ENCODE assay signal across 24 cellular contexts in the genomic region with DNA sequence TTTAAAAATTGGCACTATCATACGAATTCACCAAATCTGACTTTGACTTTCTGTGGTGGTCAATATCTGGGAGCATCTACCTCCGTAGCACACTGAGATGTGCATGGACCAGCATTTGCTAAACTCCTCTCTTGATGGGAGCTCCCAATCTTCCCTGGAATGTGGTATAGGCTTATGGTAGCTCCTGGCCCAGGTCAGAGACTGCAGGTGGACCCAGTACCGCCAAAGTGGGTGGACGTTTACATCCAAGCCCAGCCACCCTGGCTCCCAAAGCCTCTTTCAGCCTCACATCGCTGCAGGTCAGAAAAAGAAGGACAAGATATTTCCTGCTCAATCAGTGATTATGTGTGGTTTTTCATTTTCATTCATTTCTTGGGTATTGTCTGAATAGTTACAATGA.
"Had no signal": no experiment of that assay in that cellular context is flagged by ENCODE, and none has a peak within 500 bp of the region (broad histone marks: within the 10 kb centered on the region; RNA-seq: fewer than 3 reads in every experiment).

No MANE protein-coding gene starts in this region.

- H3K9ac ChIP-seq: SK-N-SH had no signal

- H3K36me3 ChIP-seq: adrenal gland, Peyer's patch, SJCRH30 had no signal

- H3K27me3 ChIP-seq: adrenal gland, Peyer's patch had no signal

- H3K4me3 Mint-ChIP-seq: activated CD4-positive, alpha-beta T cell treated with anti-CD3 and anti-CD28 coated beads for 36 hours; activated CD8-positive, alpha-beta T cell treated with anti-CD3 and anti-CD28 coated beads, Interleukin-2, amount 10 ng/mL, durations not matched to agents 7 days and 5 days; activated naive CD4-positive, alpha-beta T cell treated with anti-CD3 and anti-CD28 coated beads, Interleukin-2, amount 10 ng/mL, durations not matched to agents 7 days and 5 days; activated naive CD8-positive, alpha-beta T cell treated with anti-CD3 and anti-CD28 coated beads, Interleukin-2, amount 10 ng/mL, durations not matched to agents 7 days and 5 days; activated T-cell treated with anti-CD3 and anti-CD28 coated beads, Interleukin-2, amount 50 U/mL, for 72 hours had no signal

- H3K4me2 ChIP-seq: SK-N-SH had no signal

- FAIRE-seq: K562 had no signal

- H3K36me3 Mint-ChIP-seq: activated naive CD4-positive, alpha-beta T cell treated with anti-CD3 and anti-CD28 coated beads, Interleukin-2, amount 10 ng/mL, durations not matched to agents 7 days and 5 days; activated naive CD8-positive, alpha-beta T cell treated with anti-CD3 and anti-CD28 coated beads, Interleukin-2, amount 10 ng/mL, durations not matched to agents 7 days and 5 days had no signal

- H3K27ac Mint-ChIP-seq: activated CD4-positive, alpha-beta T cell treated with anti-CD3 and anti-CD28 coated beads for 36 hours; activated CD8-positive, alpha-beta T cell treated with anti-CD3 and anti-CD28 coated beads, Interleukin-2, amount 10 ng/mL, durations not matched to agents 7 days and 5 days; activated naive CD4-positive, alpha-beta T cell treated with anti-CD3 and anti-CD28 coated beads, Interleukin-2, amount 10 ng/mL, durations not matched to agents 7 days and 5 days; activated naive CD8-positive, alpha-beta T cell treated with anti-CD3 and anti-CD28 coated beads, Interleukin-2, amount 10 ng/mL, durations not matched to agents 7 days and 5 days; activated T-cell treated with anti-CD3 and anti-CD28 coated beads, Interleukin-2, amount 50 U/mL, for 72 hours; activated T-helper 2 cell treated with anti-CD3 and anti-CD28 coated beads, Interferon-gamma antibody, Interleukin-2, Interleukin-4, amounts not matched to agents 10 μg/mL and 5 μg/mL and 100 μg/mL, durations not matched to agents 14 hours and 24 hours and 36 hours had no signal

- H3K4me3 ChIP-seq: adrenal gland, K562, Peyer's patch, SJCRH30 had no signal

- H3K9me3 ChIP-seq: adrenal gland, Peyer's patch, SJCRH30, SK-N-SH had no signal

- H3K4me1 Mint-ChIP-seq: activated CD4-positive, alpha-beta T cell treated with anti-CD3 and anti-CD28 coated beads for 36 hours; activated naive CD4-positive, alpha-beta T cell treated with anti-CD3 and anti-CD28 coated beads, Interleukin-2, amount 10 ng/mL, durations not matched to agents 7 days and 5 days; activated naive CD8-positive, alpha-beta T cell treated with anti-CD3 and anti-CD28 coated beads, Interleukin-2, amount 10 ng/mL, durations not matched to agents 7 days and 5 days had no signal

- DNase-seq: activated CD4-positive, alpha-beta T cell treated with anti-CD3 and anti-CD28 coated beads for 36 hours; activated CD4-positive, alpha-beta T cell treated with anti-CD3 and anti-CD28 coated beads, Interleukin-2, amount 50 U/mL, for 1 hour; activated CD8-positive, alpha-beta T cell treated with anti-CD3 and anti-CD28 coated beads, Interleukin-2, amount 10 ng/mL, durations not matched to agents 7 days and 5 days; activated gamma-delta T cell treated with Interleukin-2 at 50 U/mL for 16 hours; activated naive CD4-positive, alpha-beta T cell treated with anti-CD3 and anti-CD28 coated beads, Interleukin-2, amount 10 ng/mL, durations not matched to agents 7 days and 5 days; activated naive CD8-positive, alpha-beta T cell treated with anti-CD3 and anti-CD28 coated beads, Interleukin-2, amount 10 ng/mL, durations not matched to agents 7 days and 5 days; activated T-cell treated with anti-CD3 and anti-CD28 coated beads, Interleukin-2, amount 50 U/mL, for 72 hours; anterior cingulate cortex; Karpas-422; MM.1S; NCI-H1105; NCI-H1436; NCI-H1694 treated with DMSO at 0.1 percent for 48 hours; NCI-H2029 treated with DMSO at 0.1 percent for 48 hours; Peyer's patch; Right ventricle myocardium superior; SK-N-SH; T-helper 1 cell had no signal

- ATAC-seq: activated CD4-positive, alpha-beta T cell treated with anti-CD3 and anti-CD28 coated beads for 36 hours; activated CD8-positive, alpha-beta T cell treated with anti-CD3 and anti-CD28 coated beads, Interleukin-2, amount 10 ng/mL, durations not matched to agents 7 days and 5 days; activated T-cell treated with anti-CD3 and anti-CD28 coated beads, Interleukin-2, amount 50 U/mL, for 72 hours; K562 had no signal

- H3K27me3 Mint-ChIP-seq: activated CD4-positive, alpha-beta T cell treated with anti-CD3 and anti-CD28 coated beads for 36 hours; activated naive CD8-positive, alpha-beta T cell treated with anti-CD3 and anti-CD28 coated beads, Interleukin-2, amount 10 ng/mL, durations not matched to agents 7 days and 5 days had no signal

- H3K9me3 Mint-ChIP-seq: activated naive CD4-positive, alpha-beta T cell treated with anti-CD3 and anti-CD28 coated beads, Interleukin-2, amount 10 ng/mL, durations not matched to agents 7 days and 5 days; activated naive CD8-positive, alpha-beta T cell treated with anti-CD3 and anti-CD28 coated beads, Interleukin-2, amount 10 ng/mL, durations not matched to agents 7 days and 5 days; activated T-cell treated with anti-CD3 and anti-CD28 coated beads, Interleukin-2, amount 50 U/mL, for 72 hours; activated T-helper 2 cell treated with anti-CD3 and anti-CD28 coated beads, Interferon-gamma antibody, Interleukin-2, Interleukin-4, amounts not matched to agents 10 μg/mL and 5 μg/mL and 100 μg/mL, durations not matched to agents 14 hours and 24 hours and 36 hours had no signal

- H3K4me1 ChIP-seq: adrenal gland, Peyer's patch, SJCRH30 had no signal

- H3K27ac ChIP-seq: adrenal gland, Peyer's patch, RWPE1, SJCRH30, VCaP had no signal
